In the genomic region with DNA sequence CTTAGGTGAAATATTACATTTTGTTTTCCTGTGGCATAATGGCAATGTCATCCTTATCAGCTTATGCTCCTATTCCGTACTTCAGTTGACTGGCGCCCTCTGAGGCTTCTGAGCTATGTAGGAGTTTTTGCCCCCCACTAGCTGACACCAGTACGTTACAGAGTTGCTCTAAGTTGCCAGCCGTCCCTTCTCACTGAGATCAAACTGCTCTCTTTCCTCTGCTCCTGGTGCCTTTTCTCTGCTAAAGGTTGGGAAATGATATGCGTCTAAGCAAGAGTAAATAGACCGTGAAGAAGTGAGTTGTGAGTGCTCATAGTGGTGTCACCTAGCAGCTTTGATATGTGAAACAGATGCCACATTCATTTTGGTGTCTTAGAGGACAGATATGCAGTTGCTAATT, we compare ENCODE assay signal across 1 cellular context.
TF ChIP-seq lines count a peak whose summit lies in the region.

No MANE protein-coding gene starts in this region.

TF ChIP-seq in SK-N-SH, 30 proteins besides CTCF, POLR2A, EP300 and RAD21 (continued from another document):
- TF ChIP-seq, protein P1, sequence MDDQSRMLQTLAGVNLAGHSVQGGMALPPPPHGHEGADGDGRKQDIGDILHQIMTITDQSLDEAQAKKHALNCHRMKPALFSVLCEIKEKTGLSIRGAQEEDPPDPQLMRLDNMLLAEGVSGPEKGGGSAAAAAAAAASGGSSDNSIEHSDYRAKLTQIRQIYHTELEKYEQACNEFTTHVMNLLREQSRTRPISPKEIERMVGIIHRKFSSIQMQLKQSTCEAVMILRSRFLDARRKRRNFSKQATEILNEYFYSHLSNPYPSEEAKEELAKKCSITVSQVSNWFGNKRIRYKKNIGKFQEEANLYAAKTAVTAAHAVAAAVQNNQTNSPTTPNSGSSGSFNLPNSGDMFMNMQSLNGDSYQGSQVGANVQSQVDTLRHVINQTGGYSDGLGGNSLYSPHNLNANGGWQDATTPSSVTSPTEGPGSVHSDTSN (IDR thresholded peaks at IDR 0.05), result no peak
- TF ChIP-seq, protein P2, sequence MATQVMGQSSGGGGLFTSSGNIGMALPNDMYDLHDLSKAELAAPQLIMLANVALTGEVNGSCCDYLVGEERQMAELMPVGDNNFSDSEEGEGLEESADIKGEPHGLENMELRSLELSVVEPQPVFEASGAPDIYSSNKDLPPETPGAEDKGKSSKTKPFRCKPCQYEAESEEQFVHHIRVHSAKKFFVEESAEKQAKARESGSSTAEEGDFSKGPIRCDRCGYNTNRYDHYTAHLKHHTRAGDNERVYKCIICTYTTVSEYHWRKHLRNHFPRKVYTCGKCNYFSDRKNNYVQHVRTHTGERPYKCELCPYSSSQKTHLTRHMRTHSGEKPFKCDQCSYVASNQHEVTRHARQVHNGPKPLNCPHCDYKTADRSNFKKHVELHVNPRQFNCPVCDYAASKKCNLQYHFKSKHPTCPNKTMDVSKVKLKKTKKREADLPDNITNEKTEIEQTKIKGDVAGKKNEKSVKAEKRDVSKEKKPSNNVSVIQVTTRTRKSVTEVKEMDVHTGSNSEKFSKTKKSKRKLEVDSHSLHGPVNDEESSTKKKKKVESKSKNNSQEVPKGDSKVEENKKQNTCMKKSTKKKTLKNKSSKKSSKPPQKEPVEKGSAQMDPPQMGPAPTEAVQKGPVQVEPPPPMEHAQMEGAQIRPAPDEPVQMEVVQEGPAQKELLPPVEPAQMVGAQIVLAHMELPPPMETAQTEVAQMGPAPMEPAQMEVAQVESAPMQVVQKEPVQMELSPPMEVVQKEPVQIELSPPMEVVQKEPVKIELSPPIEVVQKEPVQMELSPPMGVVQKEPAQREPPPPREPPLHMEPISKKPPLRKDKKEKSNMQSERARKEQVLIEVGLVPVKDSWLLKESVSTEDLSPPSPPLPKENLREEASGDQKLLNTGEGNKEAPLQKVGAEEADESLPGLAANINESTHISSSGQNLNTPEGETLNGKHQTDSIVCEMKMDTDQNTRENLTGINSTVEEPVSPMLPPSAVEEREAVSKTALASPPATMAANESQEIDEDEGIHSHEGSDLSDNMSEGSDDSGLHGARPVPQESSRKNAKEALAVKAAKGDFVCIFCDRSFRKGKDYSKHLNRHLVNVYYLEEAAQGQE (IDR thresholded peaks at IDR 0.05; ENCODE audit: low read depth, low read length), result no peak
